8 cellular contexts compared by ENCODE assay signal in genomic region chr2:158967114-158967730, GRCh38. TPM values are rescaled to one million over a fixed set of nuclear protein-coding genes. Genes with fewer than 3 reads are reported as not detected.
A peak's percentile ranks its signal among the peaks of the same experiment; 100 is the strongest.
DNase-seq lines count a peak whose midpoint lies in the region; ATAC-seq and TF ChIP-seq lines count a peak whose summit lies in the region.

No MANE protein-coding gene starts in this region.

- no peaks in the 10 kb centered on the region for H3K9me3 ChIP-seq in ectodermal cell (ENCODE audit: control insufficient read depth, low read length)
- no peaks in the 10 kb centered on the region for H3K9me3 ChIP-seq in lung (ENCODE audit: control insufficient read depth in 2 of 2, insufficient read depth in 1 of 2, low read length in 1 of 2)
- no peaks in the 10 kb centered on the region for H3K9me3 ChIP-seq in upper lobe of right lung

- H3K27ac ChIP-seq in ectodermal cell (ENCODE audit: insufficient read depth, low read depth, low read length, poor library complexity, severe bottlenecking) (peak overlapping the region; percentile 82), lung (ENCODE audit: low read depth in 1 of 2, low read length in 1 of 2) (peak overlapping the region; percentile 97 to 99), upper lobe of right lung (peak overlapping the region; percentile 89)

- intact Hi-C loops in upper lobe of right lung (cut with DNase I), result no loop called here

- 28 to 30% methylated on average over 12 of the region's 12 CpGs for WGBS in ectodermal cell, 2 experiments
- WGBS in lung, 2 donors, result 34 to 54% methylated on average over 12 of the region's 12 CpGs

- ATAC-seq in lung (ENCODE audit: insufficient read depth, low FRiP score) (no peak), upper lobe of right lung (no peak), GM21367 (IDR thresholded peaks at IDR 0.05; ENCODE audit: unreplicated experiment) (no peak)

- TF ChIP-seq CTCF in lung (IDR thresholded peaks at IDR 0.05; ENCODE audit: control extremely low read depth, extremely low read depth) (no peak), upper lobe of right lung (IDR thresholded peaks at IDR 0.05) (no peak)

- DNase-seq in NCI-H2227 treated with DMSO at 0.1 percent for 48 hours (lab: John Stamatoyannopoulos, UW), result peak; percentile 78
- no peak for DNase-seq in NCI-H2227 (lab: John Stamatoyannopoulos, UW; ENCODE audit: unreplicated experiment)
- no peak for DNase-seq in lung (ENCODE audit: low spot score)
- DNase-seq in upper lobe of right lung, result no peak
- no peak for DNase-seq in epidermal melanocyte (ENCODE audit: insufficient read length, low spot score)
- DNase-seq in activated CD8-positive, alpha-beta memory T cell treated with anti-CD3 and anti-CD28 coated beads, Interleukin-2, amount 50 U/mL, for 48 hours, result no peak

- no peaks in the 10 kb centered on the region for H3K36me3 ChIP-seq in ectodermal cell (ENCODE audit: control insufficient read depth, insufficient read depth, low read length)
- H3K36me3 ChIP-seq in lung (ENCODE audit: control insufficient read depth in 2 of 2, insufficient read depth in 2 of 2, low read length in 2 of 2), result no peaks in the 10 kb centered on the region
- no peaks in the 10 kb centered on the region for H3K36me3 ChIP-seq in upper lobe of right lung

- H3K4me1 ChIP-seq in ectodermal cell (ENCODE audit: control insufficient read depth, insufficient read depth, low read length) (peaks cover 27% of the 10 kb centered on the region), lung (ENCODE audit: control insufficient read depth in 2 of 2, insufficient read depth in 2 of 2, low read length in 2 of 2) (peaks cover 0 to 4% of the 10 kb centered on the region in 2 donors), upper lobe of right lung (peaks cover 19% of the 10 kb centered on the region)

- peaks cover 72% of the 10 kb centered on the region for H3K27me3 ChIP-seq in ectodermal cell (ENCODE audit: control insufficient read depth, insufficient read depth, low read length, poor library complexity, severe bottlenecking)
- H3K27me3 ChIP-seq in lung (ENCODE audit: control insufficient read depth, insufficient read depth), result no peaks in the 10 kb centered on the region
- no peaks in the 10 kb centered on the region for H3K27me3 ChIP-seq in upper lobe of right lung

- peak overlapping the region; percentile 73 for H3K4me3 ChIP-seq in ectodermal cell (ENCODE audit: insufficient read depth, low read depth, low read length)
- no peak overlapping the region for H3K4me3 ChIP-seq in lung
- peak overlapping the region; percentile 77 for H3K4me3 ChIP-seq in upper lobe of right lung

RNA-seq across cellular contexts. Expression of gene TANC1, which starts 1.2 kb away (rescaled TPM):
- 7.6 TPM for polyA plus RNA-seq in ectodermal cell (2013, experiment 1 of 4)
- 8.2 TPM for polyA plus RNA-seq in ectodermal cell (2013, experiment 2 of 4)
- 5.3 TPM for polyA plus RNA-seq in ectodermal cell (2013, experiment 3 of 4)
- 6.7 TPM for polyA plus RNA-seq in ectodermal cell (2013, experiment 4 of 4)
- total RNA-seq in lung (10 to 100 TPM; 42.2 to 99.5 TPM), upper lobe of right lung (60.4 TPM)
- 10 to 100 TPM; 14.3 to 32.4 TPM for polyA plus RNA-seq in lung
